Comparison of ENCODE assay signal across 9 cellular contexts in genomic region chr22:38792833-38793232, GRCh38. TPM values are rescaled to one million over a fixed set of nuclear protein-coding genes. Genes with fewer than 3 reads are reported as not detected.
A peak's percentile ranks its signal among the peaks of the same experiment; 100 is the strongest.
DNase-seq lines count a peak whose midpoint lies in the region; ATAC-seq and TF ChIP-seq lines count a peak whose summit lies in the region.
"Had no signal": no experiment of that assay in that cellular context is flagged by ENCODE, and none has a peak within 500 bp of the region (broad histone marks: within the 10 kb centered on the region; RNA-seq: fewer than 3 reads in every experiment).

No MANE protein-coding gene starts in this region.

- peaks cover 22% of the 10 kb centered on the region for H3K4me1 Mint-ChIP-seq in activated naive CD4-positive, alpha-beta T cell treated with anti-CD3 and anti-CD28 coated beads, Interleukin-2, amount 50 U/mL, for 24 hours

- H3K27ac ChIP-seq in cardiac muscle cell = no peak overlapping the region
- peak overlapping the region in 3 of 4 donors; percentile 72 to 89 (median 83) for H3K27ac ChIP-seq in transverse colon

- peak overlapping the region; percentile 88 for H3K27ac Mint-ChIP-seq in activated naive CD4-positive, alpha-beta T cell treated with anti-CD3 and anti-CD28 coated beads, Interleukin-2, amount 50 U/mL, for 24 hours

- ATAC-seq in Right ventricle myocardium superior (ENCODE audit: poor library complexity) = no peak

- no peaks in the 10 kb centered on the region for H3K27me3 Mint-ChIP-seq in activated naive CD4-positive, alpha-beta T cell treated with anti-CD3 and anti-CD28 coated beads, Interleukin-2, amount 50 U/mL, for 24 hours

- H3K36me3 ChIP-seq in cardiac muscle cell (no peaks in the 10 kb centered on the region), transverse colon (no peaks in the 10 kb centered on the region)

- TF ChIP-seq CTCF in cardiac muscle cell (IDR thresholded peaks at IDR 0.05; ENCODE audit: low read depth, low read length) (no peak), transverse colon (IDR thresholded peaks at IDR 0.05) (no peak)

- WGBS in transverse colon (ENCODE audit: low coverage in 1 of 2), 2 donors = 59 to 64% methylated on average over 4 of the region's 4 CpGs

- H3K9me3 ChIP-seq in cardiac muscle cell (ENCODE audit: low read depth) (no peaks in the 10 kb centered on the region), transverse colon (no peaks in the 10 kb centered on the region)

- H3K27me3 ChIP-seq in cardiac muscle cell (peaks cover 21% of the 10 kb centered on the region), transverse colon (no peaks in the 10 kb centered on the region)

- H3K9me3 Mint-ChIP-seq in activated naive CD4-positive, alpha-beta T cell treated with anti-CD3 and anti-CD28 coated beads, Interleukin-2, amount 50 U/mL, for 24 hours = no peaks in the 10 kb centered on the region

- H3K36me3 Mint-ChIP-seq in activated naive CD4-positive, alpha-beta T cell treated with anti-CD3 and anti-CD28 coated beads, Interleukin-2, amount 50 U/mL, for 24 hours = no peaks in the 10 kb centered on the region

- DNase-seq in cardiac muscle cell (ENCODE audit: low read depth in 1 of 2, low spot score in 1 of 2) (peak in 1 of 2 donors; percentile 12), Right ventricle myocardium superior (no peak), iris pigment epithelial cell (ENCODE audit: low read depth) (peak; percentile 50), transverse colon (no peak), NCI-H128 (lab: John Stamatoyannopoulos, UW; ENCODE audit: unreplicated experiment) (no peak), nucleus accumbens (lab: John Stamatoyannopoulos, UW) (no peak), NCI-H446 (lab: John Stamatoyannopoulos, UW) (no peak)
- DNase-seq: GF-D8 had no signal

- peaks cover 19% of the 10 kb centered on the region for H3K4me1 ChIP-seq in cardiac muscle cell (ENCODE audit: low read depth)
- H3K4me1 ChIP-seq in transverse colon = peaks cover 3 to 25% (median 15%) of the 10 kb centered on the region in 4 donors

- in situ Hi-C loops in transverse colon (cut with MboI; ENCODE audit: low pct_ligation_motif_present in 1 of 4, low pct_unique_long_range_greater_than_20kb in 1 of 4, low sequenced_read_pairs in 3 of 4) = no loop called here

- TF ChIP-seq EP300 in transverse colon (IDR thresholded peaks at IDR 0.05; ENCODE audit: low read depth) = no peak

- peak overlapping the region; percentile 93 for H3K4me3 Mint-ChIP-seq in activated naive CD4-positive, alpha-beta T cell treated with anti-CD3 and anti-CD28 coated beads, Interleukin-2, amount 50 U/mL, for 24 hours

- intact Hi-C loops in Right ventricle myocardium superior (cut with DNase I) (no loop called here), transverse colon (cut with DNase I; ENCODE audit: low total_unique reads) (loop anchor here (10.0 kb wide), 1 partner anchor 52 kb away; the partner anchor contains the start of gene NPTXR)

- TF ChIP-seq POLR2A in transverse colon (IDR thresholded peaks at IDR 0.05) = no peak

- H3K4me3 ChIP-seq in cardiac muscle cell (peak overlapping the region; percentile 77), transverse colon (peak overlapping the region in 1 of 4 donors; percentile 68)

RNA-seq across cellular contexts. Expression of gene DNAL4, which starts 1.1 kb away (rescaled TPM):
- total RNA-seq in cardiac muscle cell (42.3 and 48.5 TPM in 2 replicates), Right ventricle myocardium superior (12.2 TPM), transverse colon (10 to 100 TPM; 13.8 to 39.0 (median 19.3) TPM)
- 39.7 and 55.4 TPM in 2 replicates for polyA plus RNA-seq in cardiac muscle cell

RNA-seq across cellular contexts. Expression of gene SUN2, which starts 37.0 kb away (rescaled TPM):
- total RNA-seq in cardiac muscle cell (41.4 and 105 TPM in 2 replicates), Right ventricle myocardium superior (117 TPM), transverse colon (100 to 1,000 TPM; 168 to 523 (median 216) TPM)
- polyA plus RNA-seq in cardiac muscle cell = 28.0 and 78.1 TPM in 2 replicates

RNA-seq across cellular contexts. Expression of gene NPTXR, which starts 51.0 kb away (rescaled TPM):
- 15.1 and 16.7 TPM in 2 replicates for total RNA-seq in cardiac muscle cell
- 4.0 and 4.2 TPM in 2 replicates for polyA plus RNA-seq in cardiac muscle cell
- total RNA-seq in Right ventricle myocardium superior = 16.8 TPM
- 10 to 100 TPM in 1 of 4 donors, 1 to 10 TPM in 2, under 1 TPM in 1; 0.75 to 27.9 (median 1.8) TPM for total RNA-seq in transverse colon
